In genomic region chr4:8405516-8405875, GRCh38 we compare ENCODE assay signal across 16 cellular contexts. TPM values are rescaled to one million over a fixed set of nuclear protein-coding genes. Genes with fewer than 3 reads are reported as not detected.
A peak's percentile ranks its signal among the peaks of the same experiment; 100 is the strongest.
DNase-seq lines count a peak whose midpoint lies in the region; ATAC-seq and TF ChIP-seq lines count a peak whose summit lies in the region.
"Had no signal": no experiment of that assay in that cellular context is flagged by ENCODE, and none has a peak within 500 bp of the region (broad histone marks: within the 10 kb centered on the region; RNA-seq: fewer than 3 reads in every experiment).

No MANE protein-coding gene starts in this region.

- intact Hi-C loops in heart left ventricle (cut with DNase I): loop anchor here in 6 of 10 donors (1.0 to 10.0 kb wide), 7 partner anchors 81 to 231 kb away; no protein-coding TSS in a partner anchor
- intact Hi-C loops in left cardiac atrium (cut with DNase I): loop anchor here in 1 of 2 donors (10.0 kb wide), 1 partner anchor 131 kb away; no protein-coding TSS in a partner anchor

- DNase-seq in heart left ventricle: peak in 1 of 5 donors; percentile 29
- no peak for DNase-seq in left cardiac atrium
- DNase-seq in chondrocyte (ENCODE audit: low spot score): peak; percentile 87
- DNase-seq in stimulated activated effector memory CD8-positive, alpha-beta T cell treated with anti-CD3 and anti-CD28 coated beads, Interleukin-12 subunit alpha, Interleukin-12 subunit beta, amount 100 ng/mL, for 72 hours (ENCODE audit: low spot score in 2 of 2): no peak
- DNase-seq in pons (ENCODE audit: low spot score): no peak
- no peak for DNase-seq in cerebellum (ENCODE audit: low spot score)
- DNase-seq: 8988T; ACHN; C1 segment of cervical spinal cord; Calu3; CD4-positive, alpha-beta T cell; DMS79; GM23248 had no signal

- H3K9me3 Mint-ChIP-seq in chondrocyte (ENCODE audit: low read depth): no peaks in the 10 kb centered on the region
- no peaks in the 10 kb centered on the region for H3K9me3 Mint-ChIP-seq in stimulated activated effector memory CD8-positive, alpha-beta T cell treated with anti-CD3 and anti-CD28 coated beads, Interleukin-12 subunit alpha, Interleukin-12 subunit beta, amount 100 ng/mL, for 72 hours
- H3K9me3 Mint-ChIP-seq: CD4-positive, alpha-beta T cell had no signal

- TF ChIP-seq CTCF in heart left ventricle (IDR thresholded peaks at IDR 0.05) (no peak), chondrocyte (IDR thresholded peaks at IDR 0.05) (no peak)

- ATAC-seq in heart left ventricle (no peak), left cardiac atrium (no peak)
- no peak for ATAC-seq in stimulated activated effector memory CD8-positive, alpha-beta T cell treated with anti-CD3 and anti-CD28 coated beads, Interleukin-12 subunit alpha, Interleukin-12 subunit beta, amount 100 ng/mL, for 72 hours
- ATAC-seq: HCT116, HepG2 had no signal

- H3K9me3 ChIP-seq in heart left ventricle: peaks cover 0 to 5% (median 0%) of the 10 kb centered on the region in 12 donors
- peaks cover 16% of the 10 kb centered on the region for H3K9me3 ChIP-seq in BLaER1

- WGBS in heart left ventricle, 4 donors: 61 to 79% (median 73%) methylated on average over 9 of the region's 9 CpGs

- H3K4me1 ChIP-seq in heart left ventricle (peaks cover 7 to 55% (median 29%) of the 10 kb centered on the region in 12 donors), BLaER1 (peaks cover 70% of the 10 kb centered on the region)

- peaks cover 19% of the 10 kb centered on the region for H3K4me1 Mint-ChIP-seq in chondrocyte (ENCODE audit: low read depth)
- H3K4me1 Mint-ChIP-seq in stimulated activated effector memory CD8-positive, alpha-beta T cell treated with anti-CD3 and anti-CD28 coated beads, Interleukin-12 subunit alpha, Interleukin-12 subunit beta, amount 100 ng/mL, for 72 hours: peaks cover 29% of the 10 kb centered on the region

- no peak overlapping the region for H3K4me2 ChIP-seq in BLaER1

- no peaks in the 10 kb centered on the region for H3K27me3 ChIP-seq in heart left ventricle
- H3K27me3 ChIP-seq in BLaER1: no peaks in the 10 kb centered on the region

- H3K27ac Mint-ChIP-seq in chondrocyte (ENCODE audit: unreplicated experiment): no peak overlapping the region
- H3K27ac Mint-ChIP-seq in stimulated activated effector memory CD8-positive, alpha-beta T cell treated with anti-CD3 and anti-CD28 coated beads, Interleukin-12 subunit alpha, Interleukin-12 subunit beta, amount 100 ng/mL, for 72 hours: peak overlapping the region; percentile 47
- H3K27ac Mint-ChIP-seq: CD4-positive, alpha-beta T cell had no signal

- no peak overlapping the region for H3K9ac ChIP-seq in BLaER1
- H3K9ac ChIP-seq: GM23248 had no signal

- peaks cover 16% of the 10 kb centered on the region for H4K20me1 ChIP-seq in BLaER1

- H3K36me3 ChIP-seq in heart left ventricle: peaks cover 0 to 66% (median 43%) of the 10 kb centered on the region in 9 donors
- H3K36me3 ChIP-seq in BLaER1: peaks cover 29% of the 10 kb centered on the region

- H3K4me3 ChIP-seq in heart left ventricle (no peak overlapping the region), BLaER1 (no peak overlapping the region)
- H3K4me3 ChIP-seq: GM23248 had no signal

- H3K27ac ChIP-seq in heart left ventricle: peak overlapping the region in 8 of 12 donors; percentile 1 to 77 (median 40)
- 0 out of 2 replicates have a peak overlapping the region, but pooled peaks have one; percentile 78 for H3K27ac ChIP-seq in BLaER1
- H3K27ac ChIP-seq: GM23248 had no signal

- H3K27me3 Mint-ChIP-seq in chondrocyte (ENCODE audit: low read depth): no peaks in the 10 kb centered on the region
- H3K27me3 Mint-ChIP-seq: CD4-positive, alpha-beta T cell had no signal

- H3K4me3 Mint-ChIP-seq in chondrocyte (ENCODE audit: unreplicated experiment): no peak overlapping the region
- H3K4me3 Mint-ChIP-seq in stimulated activated effector memory CD8-positive, alpha-beta T cell treated with anti-CD3 and anti-CD28 coated beads, Interleukin-12 subunit alpha, Interleukin-12 subunit beta, amount 100 ng/mL, for 72 hours: no peak overlapping the region
- H3K4me3 Mint-ChIP-seq: CD4-positive, alpha-beta T cell had no signal

- TF ChIP-seq POLR2A in heart left ventricle (IDR thresholded peaks at IDR 0.05): no peak

- peaks cover 27% of the 10 kb centered on the region for H3K36me3 Mint-ChIP-seq in chondrocyte (ENCODE audit: low read depth)
- peaks cover 70% of the 10 kb centered on the region for H3K36me3 Mint-ChIP-seq in stimulated activated effector memory CD8-positive, alpha-beta T cell treated with anti-CD3 and anti-CD28 coated beads, Interleukin-12 subunit alpha, Interleukin-12 subunit beta, amount 100 ng/mL, for 72 hours

RNA-seq across cellular contexts. Expression of gene ACOX3, which starts 35.0 kb away (rescaled TPM):
- total RNA-seq in heart left ventricle (10 to 100 TPM; 18.8 to 51.6 (median 24.1) TPM), left cardiac atrium (10 to 100 TPM; 32.8 to 66.1 TPM), chondrocyte (34.8 to 51.6 TPM (median 44.0 TPM) in 3 replicates), cerebellum (28.6 TPM)
- polyA plus RNA-seq in heart left ventricle: 10 to 100 TPM; 16.9 to 27.0 TPM

RNA-seq across cellular contexts. Expression of gene TRMT44, which starts 35.1 kb away (rescaled TPM):
- 10 to 100 TPM in 1 of 9 donors, 1 to 10 TPM in 8; 7.6 to 11.7 (median 8.6) TPM for total RNA-seq in heart left ventricle
- polyA plus RNA-seq in heart left ventricle: 1 to 10 TPM; 6.1 to 6.7 TPM
- 10 to 100 TPM in 1 of 2 donors, 1 to 10 TPM in 1; 8.8 to 13.6 TPM for total RNA-seq in left cardiac atrium
- total RNA-seq in chondrocyte: 12.4 to 18.0 TPM (median 15.6 TPM) in 3 replicates
- total RNA-seq in cerebellum: 27.8 TPM
